ENCODE assay signal across 1 cellular context in genomic region chr17:81052199-81052997, GRCh38.
TF ChIP-seq lines count a peak whose summit lies in the region.

No MANE protein-coding gene starts in this region.

TF ChIP-seq in K562, 482 proteins besides CTCF, POLR2A, EP300 and RAD21 (continued from another document and continues in another):
- no peak for TF ChIP-seq RREB1 (CRISPR knock-in tag; IDR thresholded peaks at IDR 0.05)
- no peak for TF ChIP-seq ARID4B (CRISPR knock-in tag; IDR thresholded peaks at IDR 0.05)
- TF ChIP-seq ARID2 (IDR thresholded peaks at IDR 0.05) = no peak
- no peak for TF ChIP-seq BRF1 (IDR thresholded peaks at IDR 0.05; ENCODE audit: borderline replicate concordance, extremely low read depth, insufficient read length)
- no peak for TF ChIP-seq ZNF449 (CRISPR knock-in tag; IDR thresholded peaks at IDR 0.05)
- no peak for TF ChIP-seq ZNF224 (CRISPR knock-in tag; IDR thresholded peaks at IDR 0.05)
- no peak for TF ChIP-seq FOSL1 (tag; conservative IDR thresholded peaks at IDR 0.05)
- TF ChIP-seq BRD9 (IDR thresholded peaks at IDR 0.05; ENCODE audit: low read depth, partially characterized antibody) = no peak
- TF ChIP-seq KAT7 (CRISPR knock-in tag; IDR thresholded peaks at IDR 0.05; ENCODE audit: borderline replicate concordance) = no peak
- TF ChIP-seq ZNF507 (tag; conservative IDR thresholded peaks at IDR 0.05) = no peak
- no peak for TF ChIP-seq HNRNPLL (IDR thresholded peaks at IDR 0.05; ENCODE audit: low read depth, low read length, poor library complexity, severe bottlenecking)
- TF ChIP-seq BHLHE40 (IDR thresholded peaks at IDR 0.05; ENCODE audit: low read length) = 0 out of 2 replicates have a peak, but pooled peaks have one; percentile 17
- TF ChIP-seq CHCHD3 (CRISPR knock-in tag; IDR thresholded peaks at IDR 0.05) = no peak
- TF ChIP-seq TAF1 (IDR thresholded peaks at IDR 0.05; ENCODE audit: control insufficient read depth, extremely low read depth, insufficient read depth, low read length, severe bottlenecking) = no peak
- TF ChIP-seq CEBPZ (IDR thresholded peaks at IDR 0.05; ENCODE audit: borderline replicate concordance, low read depth, low read length) = no peak
- no peak for TF ChIP-seq ZNF609 (CRISPR knock-in tag; IDR thresholded peaks at IDR 0.05; ENCODE audit: borderline replicate concordance)
- TF ChIP-seq ZNF707 (CRISPR knock-in tag; conservative IDR thresholded peaks at IDR 0.05) = no peak
- 0 out of 2 replicates have a peak, but pooled peaks have one; percentile 30 for TF ChIP-seq ETV1 (tag; conservative IDR thresholded peaks at IDR 0.05; ENCODE audit: low read depth)
- peak; percentile 49 for TF ChIP-seq RBBP5 (IDR thresholded peaks at IDR 0.05; ENCODE audit: borderline replicate concordance, insufficient read depth, low read length, poor library complexity, severe bottlenecking)
